18 cellular contexts compared by ENCODE assay signal in the genomic region with DNA sequence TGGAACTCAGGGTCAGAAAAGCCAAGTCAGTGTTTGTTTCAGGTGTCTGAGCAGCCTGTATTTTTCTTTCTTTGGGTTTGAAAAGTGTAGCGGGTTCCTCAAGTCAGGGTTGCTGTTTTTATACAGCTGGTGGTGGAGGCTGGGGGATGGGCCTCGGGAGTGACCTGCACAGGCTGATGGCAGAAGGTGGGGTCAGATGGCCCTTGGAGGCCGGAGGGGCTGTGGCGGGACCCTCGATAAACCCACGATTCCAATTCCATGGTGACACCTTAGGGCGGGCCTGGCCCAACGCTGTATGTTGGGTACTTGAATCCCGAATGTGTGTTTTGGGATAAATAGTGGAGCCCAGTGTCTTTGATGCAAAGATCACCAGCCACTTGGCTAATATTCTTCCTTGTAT. TPM values are rescaled to one million over a fixed set of nuclear protein-coding genes. Genes with fewer than 3 reads are reported as not detected.
DNase-seq lines count a peak whose midpoint lies in the region; ATAC-seq, FAIRE-seq and TF ChIP-seq lines count a peak whose summit lies in the region.
"Had no signal": no experiment of that assay in that cellular context is flagged by ENCODE, and none has a peak within 500 bp of the region (broad histone marks: within the 10 kb centered on the region; RNA-seq: fewer than 3 reads in every experiment).

No MANE protein-coding gene starts in this region.

- H3K4me3 Mint-ChIP-seq in stimulated activated memory B cell treated with anti-CD40 and anti-IgM and Interleukin-4, amounts not matched to agents 10 μg/mL and 1 μg/mL and 100 μg/mL, for 72 hours = no peak overlapping the region
- no peak overlapping the region for H3K4me3 Mint-ChIP-seq in activated CD4-positive, alpha-beta T cell treated with anti-CD3 and anti-CD28 coated beads, Interleukin-2, amount 10 ng/mL, durations not matched to agents 24 days and 14 days
- H3K4me3 Mint-ChIP-seq: CD14-positive monocyte had no signal

- DNase-seq in H7 = peak; percentile 22
- peak; percentile 54 for DNase-seq in kidney
- no peak for DNase-seq in GM20000 (ENCODE audit: low spot score)
- no peak for DNase-seq in NCI-H2107 (lab: John Stamatoyannopoulos, UW)
- DNase-seq in activated CD4-positive, alpha-beta T cell treated with anti-CD3 and anti-CD28 coated beads, Interleukin-2, amount 10 ng/mL, durations not matched to agents 24 days and 14 days = no peak
- DNase-seq: Calu3; CD4-positive, alpha-beta memory T cell; COR-L47; DMS53; DMS79 treated with DMSO at 0.1 percent for 48 hours; GF-D8; GOT3; HCEC 1CT had no signal

- H3K27ac ChIP-seq in kidney (ENCODE audit: low read depth in 2 of 2, low read length in 2 of 2) = no peak overlapping the region

- intact Hi-C loops in kidney (cut with DNase I) = loop anchor here (10.0 kb wide), 1 partner anchor 187 kb away; no protein-coding TSS in a partner anchor
- intact Hi-C loops in activated CD4-positive, alpha-beta T cell treated with anti-CD3 and anti-CD28 coated beads, Interleukin-2, amount 10 ng/mL, durations not matched to agents 24 days and 14 days (cut with micrococcal nuclease) = no loop called here

- peaks cover 13% of the 10 kb centered on the region for H3K36me3 Mint-ChIP-seq in stimulated activated memory B cell treated with anti-CD40 and anti-IgM and Interleukin-4, amounts not matched to agents 10 μg/mL and 1 μg/mL and 100 μg/mL, for 72 hours
- H3K36me3 Mint-ChIP-seq in activated CD4-positive, alpha-beta T cell treated with anti-CD3 and anti-CD28 coated beads, Interleukin-2, amount 10 ng/mL, durations not matched to agents 24 days and 14 days (ENCODE audit: low read depth) = no peaks in the 10 kb centered on the region
- H3K36me3 Mint-ChIP-seq: CD4-positive, alpha-beta memory T cell had no signal

- H3K27me3 Mint-ChIP-seq in stimulated activated memory B cell treated with anti-CD40 and anti-IgM and Interleukin-4, amounts not matched to agents 10 μg/mL and 1 μg/mL and 100 μg/mL, for 72 hours = no peaks in the 10 kb centered on the region
- H3K27me3 Mint-ChIP-seq in activated CD4-positive, alpha-beta T cell treated with anti-CD3 and anti-CD28 coated beads, Interleukin-2, amount 10 ng/mL, durations not matched to agents 24 days and 14 days = peaks cover 29% of the 10 kb centered on the region

- H3K36me3 ChIP-seq in H7 (replicated peaks; ENCODE audit: control insufficient read depth, insufficient read depth, low read length) (no peaks in the 10 kb centered on the region), kidney (ENCODE audit: control insufficient read depth in 1 of 2, insufficient read depth in 2 of 2, low read length in 2 of 2) (no peaks in the 10 kb centered on the region)

- no peak for FAIRE-seq in kidney (lab: Jason Lieb, UNC)
- FAIRE-seq: GM12891, GM18507, H54 had no signal

- ATAC-seq in stimulated activated memory B cell treated with anti-CD40 and anti-IgM and Interleukin-4, amounts not matched to agents 10 μg/mL and 1 μg/mL and 100 μg/mL, for 72 hours = no peak

- peak overlapping the region; percentile 68 for H3K27ac Mint-ChIP-seq in stimulated activated memory B cell treated with anti-CD40 and anti-IgM and Interleukin-4, amounts not matched to agents 10 μg/mL and 1 μg/mL and 100 μg/mL, for 72 hours
- H3K27ac Mint-ChIP-seq in activated CD4-positive, alpha-beta T cell treated with anti-CD3 and anti-CD28 coated beads, Interleukin-2, amount 10 ng/mL, durations not matched to agents 24 days and 14 days = no peak overlapping the region

- H3K4me3 ChIP-seq in H7 (ENCODE audit: insufficient read depth, low read depth, low read length) = no peak overlapping the region
- no peak overlapping the region for H3K4me3 ChIP-seq in kidney (ENCODE audit: low read length in 2 of 2)

- H3K27me3 ChIP-seq in H7 (ENCODE audit: control insufficient read depth, insufficient read depth, low read length) = no peaks in the 10 kb centered on the region

- peaks cover 49% of the 10 kb centered on the region for H3K4me1 Mint-ChIP-seq in stimulated activated memory B cell treated with anti-CD40 and anti-IgM and Interleukin-4, amounts not matched to agents 10 μg/mL and 1 μg/mL and 100 μg/mL, for 72 hours
- H3K4me1 Mint-ChIP-seq in activated CD4-positive, alpha-beta T cell treated with anti-CD3 and anti-CD28 coated beads, Interleukin-2, amount 10 ng/mL, durations not matched to agents 24 days and 14 days = peaks cover 2% of the 10 kb centered on the region

- peaks cover 6% of the 10 kb centered on the region for H3K9me3 Mint-ChIP-seq in stimulated activated memory B cell treated with anti-CD40 and anti-IgM and Interleukin-4, amounts not matched to agents 10 μg/mL and 1 μg/mL and 100 μg/mL, for 72 hours
- peaks cover 4% of the 10 kb centered on the region for H3K9me3 Mint-ChIP-seq in activated CD4-positive, alpha-beta T cell treated with anti-CD3 and anti-CD28 coated beads, Interleukin-2, amount 10 ng/mL, durations not matched to agents 24 days and 14 days

- no peak overlapping the region for H3K9ac ChIP-seq in kidney (ENCODE audit: low read length in 2 of 2)

- TF ChIP-seq CTCF in kidney (IDR thresholded peaks at IDR 0.05; ENCODE audit: borderline replicate concordance, extremely low read depth, insufficient read depth) = no peak
- no peak for TF ChIP-seq CTCF in GM20000 (IDR thresholded peaks at IDR 0.05; ENCODE audit: extremely low read depth, missing control alignments)

- H3K4me1 ChIP-seq in kidney (ENCODE audit: control insufficient read depth in 1 of 2, insufficient read depth in 1 of 2, low read depth in 1 of 2, low read length in 2 of 2) = no peaks in the 10 kb centered on the region

- H3K9me3 ChIP-seq in kidney (ENCODE audit: control insufficient read depth in 1 of 2, low read length in 2 of 2) = no peaks in the 10 kb centered on the region

RNA-seq across cellular contexts. Expression of a gene that starts 28.7 kb away (rescaled TPM):
- total RNA-seq in H7 (2014; rRNA removed; shearing (Covaris generic)) = 638 and 696 TPM in 2 replicates
- total RNA-seq in kidney = 439 TPM
- polyA plus RNA-seq in kidney (ENCODE audit: insufficient read depth, low read depth, low replicate concordance) = 1,996 TPM
- 555 and 569 TPM in 2 replicates for total RNA-seq in activated CD4-positive, alpha-beta T cell treated with anti-CD3 and anti-CD28 coated beads, Interleukin-2, amount 10 ng/mL, durations not matched to agents 24 days and 14 days

RNA-seq across cellular contexts. Expression of a gene that starts 28.8 kb away (rescaled TPM):
- 93.3 and 101 TPM in 2 replicates for total RNA-seq in H7 (2014; rRNA removed; shearing (Covaris generic))
- total RNA-seq in kidney = 20.9 TPM
- 24.7 TPM for polyA plus RNA-seq in kidney (ENCODE audit: insufficient read depth, low read depth, low replicate concordance)
- 49.1 and 57.1 TPM in 2 replicates for total RNA-seq in activated CD4-positive, alpha-beta T cell treated with anti-CD3 and anti-CD28 coated beads, Interleukin-2, amount 10 ng/mL, durations not matched to agents 24 days and 14 days

Comparison
In these comparisons a context has a peak if more than half of its experiments do, and no peak if none do; other contexts are left out.
1. DNase-seq: peak in H7 (single experiment) and kidney (single experiment); none in GM20000 (single experiment), NCI-H2107 (single experiment) and activated CD4-positive, alpha-beta T cell treated with anti-CD3 and anti-CD28 coated beads, Interleukin-2, amount 10 ng/mL, durations not matched to agents 24 days and 14 days (single experiment).